In the genomic region with DNA sequence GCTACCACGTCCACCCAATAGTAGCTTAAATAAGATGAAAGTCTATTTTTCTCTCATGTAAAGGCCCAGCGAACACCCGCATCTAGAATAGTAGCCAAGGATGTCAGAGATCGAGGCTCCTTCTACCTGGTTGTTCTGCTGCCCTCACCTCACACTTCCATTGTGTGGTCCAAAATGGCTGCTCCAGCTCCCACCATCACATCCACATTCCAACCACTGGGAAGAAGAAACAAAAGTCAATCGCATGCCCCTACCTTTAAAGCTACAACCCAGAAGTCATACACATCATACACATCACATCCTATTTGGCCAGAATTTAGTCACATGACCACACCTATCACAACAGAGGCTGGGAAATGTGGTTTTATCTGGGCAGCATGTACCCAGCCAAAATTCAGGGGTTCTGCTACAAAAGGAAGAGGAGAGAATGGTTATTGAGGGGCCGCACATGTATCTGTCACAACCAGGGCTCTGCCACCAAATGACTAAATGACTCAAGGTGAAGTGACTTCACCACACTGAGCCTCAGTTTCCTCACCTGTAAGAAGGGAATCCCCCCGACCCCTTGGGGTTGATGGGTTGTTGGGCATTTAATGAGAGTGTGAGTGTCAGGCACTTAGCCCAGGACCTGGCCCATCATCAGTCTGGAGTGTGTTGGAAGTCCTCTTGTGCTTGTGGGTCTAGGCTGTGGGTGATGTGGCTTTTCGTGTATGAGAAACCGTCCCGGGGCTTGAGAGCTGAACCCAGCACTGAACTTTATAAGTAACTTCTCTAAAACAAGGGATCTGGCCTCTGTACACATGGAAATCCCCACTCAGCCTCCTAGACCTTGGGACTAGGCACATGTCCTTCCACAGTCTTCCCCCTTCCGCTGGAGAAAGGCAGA, we compare ENCODE assay signal across 20 cellular contexts. TPM values are rescaled to one million over a fixed set of nuclear protein-coding genes. Genes with fewer than 3 reads are reported as not detected.
DNase-seq lines count a peak whose midpoint lies in the region; ATAC-seq and TF ChIP-seq lines count a peak whose summit lies in the region.
"Had no signal": no experiment of that assay in that cellular context is flagged by ENCODE, and none has a peak within 500 bp of the region (broad histone marks: within the 10 kb centered on the region; RNA-seq: fewer than 3 reads in every experiment).

No MANE protein-coding gene starts in this region.

- no peak overlapping the region for H3K18ac ChIP-seq in IMR-90 (ENCODE audit: low read depth, low read length)

- H2BK20ac ChIP-seq in IMR-90 (ENCODE audit: low read depth, low read length) = no peak overlapping the region; the same call in 1 of the 2 replicates

- H2BK5ac ChIP-seq in IMR-90 (ENCODE audit: low read depth, low read length, poor library complexity, severe bottlenecking) = no peak overlapping the region

- no TSS peak for BruUV-seq in IMR-90 (replicated peaks; lab: Mats Ljungman, UMichigan)
- no TSS peak for BruUV-seq in mammary epithelial cell (replicated peaks; lab: Mats Ljungman, UMichigan)

- H3K27me3 ChIP-seq in IMR-90 (ENCODE audit: control insufficient read depth, insufficient read depth, low read length) (no peaks in the 10 kb centered on the region), mammary epithelial cell (ENCODE audit: insufficient read depth, low read length) (no peaks in the 10 kb centered on the region)
- H3K27me3 ChIP-seq: left lung, SJSA1 had no signal

- in situ Hi-C loops in IMR-90 (cut with MboI; ENCODE audit: low sequenced_read_pairs) (no loop called here), mammary epithelial cell (cut with MboI; ENCODE audit: low sequenced_read_pairs in 2 of 2) (loop anchor here in 1 of 2 donors (25.0 kb wide), 1 partner anchor 180 kb away; no protein-coding TSS in a partner anchor)

- H3K4me3 Mint-ChIP-seq in activated T-cell treated with anti-CD3 and anti-CD28 coated beads, Interleukin-2, amount 50 U/mL, for 72 hours = peak overlapping the region in 1 of 2 donors; percentile 4
- no peak overlapping the region for H3K4me3 Mint-ChIP-seq in activated CD8-positive, alpha-beta T cell treated with anti-CD3 and anti-CD28 coated beads for 36 hours
- H3K4me3 Mint-ChIP-seq in stimulated activated naive B cell treated with anti-CD40 and anti-IgM and Interleukin-4, amounts not matched to agents 10 μg/mL and 1 μg/mL and 100 μg/mL, for 72 hours = no peak overlapping the region

- H3K79me2 ChIP-seq in mammary epithelial cell (ENCODE audit: insufficient read depth, low read length) = no peaks in the 10 kb centered on the region

- no peak overlapping the region for H3K14ac ChIP-seq in IMR-90 (replicated peaks; ENCODE audit: low read depth, low read length)

- H2BK120ac ChIP-seq in IMR-90 (ENCODE audit: low read depth, low read length) = no peak overlapping the region; the same call in 1 of the 2 replicates

- POLR2A ChIA-PET in IMR-90 (lab: Charles Lee; ENCODE audit: unreplicated experiment) = no interaction called here
- POLR2A ChIA-PET in activated CD8-positive, alpha-beta T cell treated with anti-CD3 and anti-CD28 coated beads for 36 hours (lab: Charles Lee) = interaction anchor here (1.0 to 1.4 kb wide), 4 partner anchors 12 to 28 kb away, joined by 3 to 4 read pairs (median 3); no protein-coding TSS in a partner anchor

- H3K56ac ChIP-seq in IMR-90 (ENCODE audit: extremely low read depth, insufficient read depth, low read length) = no peak overlapping the region

- TF ChIP-seq CTCF in IMR-90 (conservative IDR thresholded peaks at IDR 0.05; ENCODE audit: low read depth, low read length) (no peak), mammary epithelial cell (conservative IDR thresholded peaks at IDR 0.05 in 1 of 2, IDR thresholded peaks at IDR 0.05 in 1 of 2; ENCODE audit: extremely low read depth in 1 of 2, insufficient read depth in 1 of 2, low read depth in 1 of 2, low read length in 2 of 2) (no peak)
- no peak for TF ChIP-seq CTCF in activated CD8-positive, alpha-beta T cell treated with anti-CD3 and anti-CD28 coated beads for 36 hours (IDR thresholded peaks at IDR 0.05)

- TF ChIP-seq POLR2A in IMR-90 (IDR thresholded peaks at IDR 0.05; ENCODE audit: low read depth, low read length) = no peak

- H3K36me3 ChIP-seq in IMR-90 (ENCODE audit: control insufficient read depth, insufficient read depth, low read length) (no peaks in the 10 kb centered on the region), mammary epithelial cell (ENCODE audit: insufficient read depth, low read length) (no peaks in the 10 kb centered on the region)
- H3K36me3 ChIP-seq: left lung, SJSA1 had no signal

- H2AK5ac ChIP-seq in IMR-90 (ENCODE audit: low read depth, low read length) = peak overlapping the region; percentile 43; the same call in 1 of the 2 replicates

- no peak overlapping the region for H4K5ac ChIP-seq in IMR-90 (ENCODE audit: low read depth, low read length)

- H3K27ac ChIP-seq in IMR-90 (ENCODE audit: insufficient read depth, low read length) = no peak overlapping the region
- H3K27ac ChIP-seq in mammary epithelial cell (ENCODE audit: insufficient read depth, low read depth, low read length) = no peak overlapping the region
- H3K27ac ChIP-seq: SJSA1 had no signal

- dilution Hi-C loops in IMR-90 (cut with HindIII; ENCODE audit: low sequenced_read_pairs, unreplicated experiment) = no loop called here
- dilution Hi-C loops in mammary epithelial cell (cut with HindIII; ENCODE audit: low sequenced_read_pairs) = no loop called here

- no peaks in the 10 kb centered on the region; the same call in 1 of the 2 replicates for H3K9me1 ChIP-seq in IMR-90 (ENCODE audit: insufficient read depth, low read length)

- 0 out of 3 replicates have a peak overlapping the region, but pooled peaks have one; percentile 7 for H2BK15ac ChIP-seq in IMR-90 (ENCODE audit: low read depth, low read length)

- H3K27me3 Mint-ChIP-seq in activated T-cell treated with anti-CD3 and anti-CD28 coated beads, Interleukin-2, amount 50 U/mL, for 72 hours (ENCODE audit: low read depth) = no peaks in the 10 kb centered on the region
- H3K27me3 Mint-ChIP-seq in activated CD8-positive, alpha-beta T cell treated with anti-CD3 and anti-CD28 coated beads for 36 hours = no peaks in the 10 kb centered on the region
- H3K27me3 Mint-ChIP-seq in stimulated activated naive B cell treated with anti-CD40 and anti-IgM and Interleukin-4, amounts not matched to agents 10 μg/mL and 1 μg/mL and 100 μg/mL, for 72 hours = no peaks in the 10 kb centered on the region

- H3K9ac ChIP-seq in IMR-90 (ENCODE audit: low read depth, low read length) (no peak overlapping the region), mammary epithelial cell (ENCODE audit: insufficient read depth, low read length) (no peak overlapping the region)

- TF ChIP-seq RAD21 in IMR-90 (IDR thresholded peaks at IDR 0.05; ENCODE audit: low read length) = no peak

- intact Hi-C loops in IMR-90 (cut with micrococcal nuclease) = no loop called here
- intact Hi-C loops in activated CD8-positive, alpha-beta T cell treated with anti-CD3 and anti-CD28 coated beads for 36 hours (cut with micrococcal nuclease) = no loop called here
- intact Hi-C loops in mammary epithelial cell (cut with micrococcal nuclease) = no loop called here

- CTCF ChIA-PET in IMR-90 (lab: Yijun Ruan, JAX) (interaction anchor here (1.2 to 4.0 kb wide), 2 partner anchors 44 kb away, joined by 3 to 23 read pairs; no protein-coding TSS in a partner anchor), mammary epithelial cell (lab: Charles Lee; ENCODE audit: low non-redundant PET) (no interaction called here)
- CTCF ChIA-PET in activated CD8-positive, alpha-beta T cell treated with anti-CD3 and anti-CD28 coated beads for 36 hours (lab: Charles Lee) = interaction anchor here (0.9 to 16.0 kb wide), 7 partner anchors 13 to 77 kb away, joined by 3 to 474 read pairs (median 4); no protein-coding TSS in a partner anchor

- peak overlapping the region; percentile 46 for H3K4ac ChIP-seq in IMR-90 (ENCODE audit: low read depth, low read length)

- H2AK9ac ChIP-seq in IMR-90 (replicated peaks; ENCODE audit: low read depth, low read length, poor library complexity) = no peak overlapping the region

- H3K36me3 Mint-ChIP-seq in activated T-cell treated with anti-CD3 and anti-CD28 coated beads, Interleukin-2, amount 50 U/mL, for 72 hours (ENCODE audit: insufficient read depth in 2 of 2) = peaks cover 5 to 9% of the 10 kb centered on the region in 2 donors
- peaks cover 3% of the 10 kb centered on the region for H3K36me3 Mint-ChIP-seq in activated CD8-positive, alpha-beta T cell treated with anti-CD3 and anti-CD28 coated beads for 36 hours (ENCODE audit: low read depth)
- H3K36me3 Mint-ChIP-seq in stimulated activated naive B cell treated with anti-CD40 and anti-IgM and Interleukin-4, amounts not matched to agents 10 μg/mL and 1 μg/mL and 100 μg/mL, for 72 hours = no peaks in the 10 kb centered on the region
- H3K36me3 Mint-ChIP-seq: brain had no signal

- H3K4me3 ChIP-seq in IMR-90 (ENCODE audit: insufficient read depth, low read depth, low read length) = no peak overlapping the region
- H3K4me3 ChIP-seq in mammary epithelial cell (replicated peaks in 1 of 3; ENCODE audit: insufficient read depth in 1 of 3, low read depth in 2 of 3, low read length in 3 of 3) = no peak overlapping the region
- H3K4me3 ChIP-seq: left lung, SJSA1 had no signal

- peaks cover 35% of the 10 kb centered on the region for H3K4me1 Mint-ChIP-seq in activated T-cell treated with anti-CD3 and anti-CD28 coated beads, Interleukin-2, amount 50 U/mL, for 72 hours (ENCODE audit: low read depth)
- H3K4me1 Mint-ChIP-seq in activated CD8-positive, alpha-beta T cell treated with anti-CD3 and anti-CD28 coated beads for 36 hours (ENCODE audit: low read depth) = peaks cover 26% of the 10 kb centered on the region
- peaks cover 24 to 39% of the 10 kb centered on the region in 2 donors for H3K4me1 Mint-ChIP-seq in stimulated activated naive B cell treated with anti-CD40 and anti-IgM and Interleukin-4, amounts not matched to agents 10 μg/mL and 1 μg/mL and 100 μg/mL, for 72 hours

- H4K20me1 ChIP-seq in IMR-90 (ENCODE audit: insufficient read depth, low read length) = no peaks in the 10 kb centered on the region
- no peaks in the 10 kb centered on the region for H4K20me1 ChIP-seq in mammary epithelial cell (ENCODE audit: insufficient read depth, low read length)

- peak overlapping the region; percentile 8 for H2AFZ ChIP-seq in IMR-90 (replicated peaks; ENCODE audit: low read length, poor library complexity)
- H2AFZ ChIP-seq in mammary epithelial cell (ENCODE audit: low read depth, low read length) = no peak overlapping the region

- no peak overlapping the region for H3K4me2 ChIP-seq in IMR-90 (ENCODE audit: low read depth, low read length)
- no peak overlapping the region for H3K4me2 ChIP-seq in mammary epithelial cell (ENCODE audit: insufficient read depth, low read depth, low read length)

- ATAC-seq in activated T-cell treated with anti-CD3 and anti-CD28 coated beads, Interleukin-2, amount 50 U/mL, for 72 hours (replicated peaks in 1 of 2) = peak; percentile 16 to 22
- ATAC-seq in IMR-90 (ENCODE audit: low read depth) (no peak), GM19395 (IDR thresholded peaks at IDR 0.05; ENCODE audit: unreplicated experiment) (no peak)
- ATAC-seq in activated CD8-positive, alpha-beta T cell treated with anti-CD3 and anti-CD28 coated beads for 36 hours = no peak
- ATAC-seq in stimulated activated naive B cell treated with anti-CD40 and anti-IgM and Interleukin-4, amounts not matched to agents 10 μg/mL and 1 μg/mL and 100 μg/mL, for 72 hours (replicated peaks) = peak in 1 of 2 donors; percentile 17
- ATAC-seq: left lung, PC-3 had no signal

- H3K23ac ChIP-seq in IMR-90 (ENCODE audit: low read depth, low read length) = no peak overlapping the region

- peak; percentile 39 to 53 for DNase-seq in activated T-cell treated with anti-CD3 and anti-CD28 coated beads, Interleukin-2, amount 50 U/mL, for 72 hours
- DNase-seq in activated T-cell treated with anti-CD3 and anti-CD28 coated beads, Interleukin-2, amount 50 U/mL, for 1 hour = no peak
- no peak for DNase-seq in IMR-90
- peak; percentile 49 for DNase-seq in activated CD8-positive, alpha-beta T cell treated with anti-CD3 and anti-CD28 coated beads for 36 hours
- no peak for DNase-seq in stimulated activated naive B cell treated with anti-CD40 and anti-IgM and Interleukin-4, amounts not matched to agents 10 μg/mL and 1 μg/mL and 100 μg/mL, for 72 hours
- DNase-seq in amygdala (lab: John Stamatoyannopoulos, UW) = no peak
- no peak for DNase-seq in mammary epithelial cell
- DNase-seq: activated gamma-delta T cell, dermis blood vessel endothelial cell, left lung, NCI-H1092 treated with DMSO at 0.1 percent for 48 hours, NCI-H526 treated with DMSO at 0.1 percent for 48 hours, nucleus accumbens, PC-3 had no signal

- H3K27ac Mint-ChIP-seq in activated T-cell treated with anti-CD3 and anti-CD28 coated beads, Interleukin-2, amount 50 U/mL, for 72 hours = no peak overlapping the region
- no peak overlapping the region for H3K27ac Mint-ChIP-seq in activated CD8-positive, alpha-beta T cell treated with anti-CD3 and anti-CD28 coated beads for 36 hours
- H3K27ac Mint-ChIP-seq in stimulated activated naive B cell treated with anti-CD40 and anti-IgM and Interleukin-4, amounts not matched to agents 10 μg/mL and 1 μg/mL and 100 μg/mL, for 72 hours = peak overlapping the region; percentile 14

- H3K9me3 ChIP-seq in IMR-90 (ENCODE audit: control insufficient read depth, insufficient read depth, low read length) (peaks cover 3% of the 10 kb centered on the region; the same call in 1 of the 2 replicates), mammary epithelial cell (replicated peaks; ENCODE audit: insufficient read depth, low read length) (peaks cover 2% of the 10 kb centered on the region)
- H3K9me3 ChIP-seq: left lung, SJSA1 had no signal

- H3K4me1 ChIP-seq in IMR-90 (ENCODE audit: control insufficient read depth, insufficient read depth, low read length) (no peaks in the 10 kb centered on the region), mammary epithelial cell (ENCODE audit: insufficient read depth, low read length) (peaks cover 5% of the 10 kb centered on the region)

- 0 out of 4 replicates have a peak overlapping the region, but pooled peaks of 1 of the 2 experiments have one; percentile 20 for H4K8ac ChIP-seq in IMR-90 (ENCODE audit: low read depth in 2 of 2, low read length in 2 of 2)

- WGBS in IMR-90 (ENCODE audit: extremely low coverage in 2 of 2, insufficient read length in 1 of 2), 2 experiments = 100% methylated on average over 3 of the region's 11 CpGs; no CpG with 5 or more reads in 1 of the 2 experiments
- 85% methylated on average over 11 of the region's 11 CpGs for WGBS in mammary epithelial cell (ENCODE audit: low coverage, missing lambda C conversion rate)

- no peak overlapping the region; the same call in 1 of the 2 replicates for H4K91ac ChIP-seq in IMR-90 (ENCODE audit: insufficient read depth, low read depth, low read length)

- H3K79me1 ChIP-seq in IMR-90 (ENCODE audit: low read depth in 1 of 2, low read length in 2 of 2) = no peaks in the 10 kb centered on the region

- peaks cover 3% of the 10 kb centered on the region in 2 donors for H3K9me3 Mint-ChIP-seq in activated T-cell treated with anti-CD3 and anti-CD28 coated beads, Interleukin-2, amount 50 U/mL, for 72 hours
- H3K9me3 Mint-ChIP-seq in activated CD8-positive, alpha-beta T cell treated with anti-CD3 and anti-CD28 coated beads for 36 hours = peaks cover 7% of the 10 kb centered on the region
- H3K9me3 Mint-ChIP-seq in stimulated activated naive B cell treated with anti-CD40 and anti-IgM and Interleukin-4, amounts not matched to agents 10 μg/mL and 1 μg/mL and 100 μg/mL, for 72 hours = peaks cover 1 to 4% of the 10 kb centered on the region in 2 donors

RNA-seq across cellular contexts. Expression of gene CBLC, which starts 10.2 kb away (rescaled TPM):
- total RNA-seq in activated T-cell treated with anti-CD3 and anti-CD28 coated beads, Interleukin-2, amount 50 U/mL, for 72 hours = not detected
- total RNA-seq in IMR-90 (2012; rRNA removed) (not detected in 2 replicates), mammary epithelial cell (10 to 100 TPM; 51.2 to 76.7 TPM)
- polyA plus RNA-seq in IMR-90 (2012; rRNA removed) (not detected in 2 replicates), mammary epithelial cell (39.4 TPM)
- polyA plus RNA-seq in IMR-90 (2012; cell fraction: cytosol; rRNA removed) = 0.02 TPM in 1 of 2 replicates, not detected in the other
- 0.12 TPM in 1 of 2 replicates, not detected in the other for polyA plus RNA-seq in IMR-90 (2012; cell fraction: nucleus; rRNA removed; ENCODE audit: low replicate concordance)
- not detected for total RNA-seq in activated CD8-positive, alpha-beta T cell treated with anti-CD3 and anti-CD28 coated beads for 36 hours
- polyA minus RNA-seq in mammary epithelial cell = 48.2 TPM
- total RNA-seq: activated CD8-positive, alpha-beta memory T cell treated with anti-CD3 and anti-CD28 coated beads for 36 hours; Daoy; dermis blood vessel endothelial cell; mononuclear cell; SJSA1 had no signal

RNA-seq across cellular contexts. Expression of gene BCL3, which starts 19.0 kb away (rescaled TPM):
- total RNA-seq in activated T-cell treated with anti-CD3 and anti-CD28 coated beads, Interleukin-2, amount 50 U/mL, for 72 hours = 100 to 1,000 TPM; 192 to 208 TPM
- 1.6 and 1.9 TPM in 2 replicates for total RNA-seq in IMR-90 (2012; rRNA removed)
- polyA plus RNA-seq in IMR-90 (2012; rRNA removed) = 24.1 and 26.0 TPM in 2 replicates
- 26.7 and 52.5 TPM in 2 replicates for polyA plus RNA-seq in IMR-90 (2012; cell fraction: cytosol; rRNA removed)
- 76.1 and 110 TPM in 2 replicates for polyA plus RNA-seq in IMR-90 (2012; cell fraction: nucleus; rRNA removed; ENCODE audit: low replicate concordance)
- 10 to 100 TPM; 22.8 to 27.7 TPM for total RNA-seq in activated CD8-positive, alpha-beta T cell treated with anti-CD3 and anti-CD28 coated beads for 36 hours
- 10 to 100 TPM in 1 of 2 donors, 1 to 10 TPM in 1; 3.7 to 23.4 TPM for total RNA-seq in mammary epithelial cell
- polyA plus RNA-seq in mammary epithelial cell = 4.1 TPM
- polyA minus RNA-seq in mammary epithelial cell = 12.2 TPM

RNA-seq across cellular contexts. Expression of gene BCAM, which starts 41.4 kb away (rescaled TPM):
- total RNA-seq in activated T-cell treated with anti-CD3 and anti-CD28 coated beads, Interleukin-2, amount 50 U/mL, for 72 hours = under 1 TPM in 1 of 2 donors, not detected in 1; 0.21 TPM
- total RNA-seq in IMR-90 (2012; rRNA removed) (2.3 and 2.8 TPM in 2 replicates), mammary epithelial cell (100 to 1,000 TPM; 114 to 120 TPM)
- polyA plus RNA-seq in IMR-90 (2012; rRNA removed) (27.5 and 35.7 TPM in 2 replicates), mammary epithelial cell (45.1 TPM)
- 50.8 and 71.8 TPM in 2 replicates for polyA plus RNA-seq in IMR-90 (2012; cell fraction: cytosol; rRNA removed)
- polyA plus RNA-seq in IMR-90 (2012; cell fraction: nucleus; rRNA removed; ENCODE audit: low replicate concordance) = 52.3 and 108 TPM in 2 replicates
- not detected for total RNA-seq in activated CD8-positive, alpha-beta T cell treated with anti-CD3 and anti-CD28 coated beads for 36 hours
- polyA minus RNA-seq in mammary epithelial cell = 51.0 TPM
- total RNA-seq: activated CD8-positive, alpha-beta memory T cell treated with anti-CD3 and anti-CD28 coated beads for 36 hours; mononuclear cell had no signal

Comparison
In these comparisons a context has a peak if more than half of its experiments do, and no peak if none do; other contexts are left out.
1. DNase-seq: peak in activated T-cell treated with anti-CD3 and anti-CD28 coated beads, Interleukin-2, amount 50 U/mL, for 72 hours (2 of 2) and activated CD8-positive, alpha-beta T cell treated with anti-CD3 and anti-CD28 coated beads for 36 hours (single experiment); none in activated T-cell treated with anti-CD3 and anti-CD28 coated beads, Interleukin-2, amount 50 U/mL, for 1 hour (single experiment), IMR-90 (single experiment), stimulated activated naive B cell treated with anti-CD40 and anti-IgM and Interleukin-4, amounts not matched to agents 10 μg/mL and 1 μg/mL and 100 μg/mL, for 72 hours (single experiment), amygdala (0 of 56) and mammary epithelial cell (single experiment).
2. ATAC-seq: peak in activated T-cell treated with anti-CD3 and anti-CD28 coated beads, Interleukin-2, amount 50 U/mL, for 72 hours (2 of 2); none in IMR-90 (single experiment), activated CD8-positive, alpha-beta T cell treated with anti-CD3 and anti-CD28 coated beads for 36 hours (single experiment) and GM19395 (single experiment).
3. RNA of gene CBLC, which starts 10.2 kb away (total RNA-seq): 51.2 to 76.7 TPM in mammary epithelial cell; not detected in activated T-cell treated with anti-CD3 and anti-CD28 coated beads, Interleukin-2, amount 50 U/mL, for 72 hours, not detected in IMR-90 and not detected in activated CD8-positive, alpha-beta T cell treated with anti-CD3 and anti-CD28 coated beads for 36 hours; every median in the first group is over 10 times any median in the second.
4. RNA of gene BCL3, which starts 19.0 kb away (total RNA-seq): 192 to 208 TPM in activated T-cell treated with anti-CD3 and anti-CD28 coated beads, Interleukin-2, amount 50 U/mL, for 72 hours; 22.8 to 27.7 TPM in activated CD8-positive, alpha-beta T cell treated with anti-CD3 and anti-CD28 coated beads for 36 hours, 3.7 to 23.4 TPM in mammary epithelial cell and 1.6 to 1.9 TPM in IMR-90; every median in the first group is over 4 times any median in the second.
5. RNA of gene BCAM, which starts 41.4 kb away (total RNA-seq): 114 to 120 TPM in mammary epithelial cell; 2.3 to 2.8 TPM in IMR-90, 0.21 TPM in activated T-cell treated with anti-CD3 and anti-CD28 coated beads, Interleukin-2, amount 50 U/mL, for 72 hours and not detected in activated CD8-positive, alpha-beta T cell treated with anti-CD3 and anti-CD28 coated beads for 36 hours; every median in the first group is over 10 times any median in the second.